Comparison of ENCODE assay signal across 12 cellular contexts in genomic region chr14:95489163-95489887, GRCh38. TPM values are rescaled to one million over a fixed set of nuclear protein-coding genes. Genes with fewer than 3 reads are reported as not detected.
A peak's percentile ranks its signal among the peaks of the same experiment; 100 is the strongest.
DNase-seq lines count a peak whose midpoint lies in the region; ATAC-seq and TF ChIP-seq lines count a peak whose summit lies in the region.
"Had no signal": no experiment of that assay in that cellular context is flagged by ENCODE, and none has a peak within 500 bp of the region (broad histone marks: within the 10 kb centered on the region; RNA-seq: fewer than 3 reads in every experiment).

No MANE protein-coding gene starts in this region.

- 53 to 78% (median 64%) methylated on average over 3 of the region's 3 CpGs for WGBS in heart left ventricle, 4 donors
- 39 to 52% methylated on average over 3 of the region's 3 CpGs for WGBS in esophagus, 2 donors

- peak overlapping the region in 1 of 10 donors; percentile 12 for H3K4me3 Mint-ChIP-seq in naive thymus-derived CD4-positive, alpha-beta T cell
- no peak overlapping the region for H3K4me3 Mint-ChIP-seq in activated naive CD4-positive, alpha-beta T cell treated with anti-CD3 and anti-CD28 coated beads, Interleukin-2, amount 10 ng/mL, durations not matched to agents 7 days and 5 days
- H3K4me3 Mint-ChIP-seq: activated naive CD8-positive, alpha-beta T cell treated with anti-CD3 and anti-CD28 coated beads for 36 hours had no signal

- peak overlapping the region in 5 of 9 donors; percentile 12 to 51 (median 40) for H3K27ac Mint-ChIP-seq in naive thymus-derived CD4-positive, alpha-beta T cell
- H3K27ac Mint-ChIP-seq in activated naive CD4-positive, alpha-beta T cell treated with anti-CD3 and anti-CD28 coated beads, Interleukin-2, amount 10 ng/mL, durations not matched to agents 7 days and 5 days: no peak overlapping the region
- H3K27ac Mint-ChIP-seq: activated naive CD8-positive, alpha-beta T cell treated with anti-CD3 and anti-CD28 coated beads for 36 hours had no signal

- H3K27me3 ChIP-seq in heart left ventricle (no peaks in the 10 kb centered on the region), esophagus (ENCODE audit: control insufficient read depth in 1 of 2, insufficient read depth in 2 of 2, low read length in 2 of 2) (no peaks in the 10 kb centered on the region), vagina (no peaks in the 10 kb centered on the region)
- no peaks in the 10 kb centered on the region for H3K27me3 ChIP-seq in naive thymus-derived CD4-positive, alpha-beta T cell (ENCODE audit: control insufficient read depth in 2 of 2, insufficient read depth in 2 of 2, low read length in 2 of 2)
- H3K27me3 ChIP-seq: SJSA1 had no signal

- peaks cover 0 to 48% (median 25%) of the 10 kb centered on the region in 12 donors for H3K4me1 ChIP-seq in heart left ventricle
- H3K4me1 ChIP-seq in esophagus (ENCODE audit: control insufficient read depth in 2 of 2, insufficient read depth in 2 of 2, low read length in 1 of 2): peaks cover 5 to 20% of the 10 kb centered on the region in 2 donors
- H3K4me1 ChIP-seq in naive thymus-derived CD4-positive, alpha-beta T cell (ENCODE audit: control insufficient read depth in 2 of 2, insufficient read depth in 2 of 2, low read length in 2 of 2): no peaks in the 10 kb centered on the region
- H3K4me1 ChIP-seq in vagina: peaks cover 58% of the 10 kb centered on the region
- H3K4me1 ChIP-seq: SJSA1 had no signal

- no peak for DNase-seq in heart left ventricle
- DNase-seq in cardiac septum (ENCODE audit: low spot score): no peak
- DNase-seq in naive thymus-derived CD4-positive, alpha-beta T cell: no peak
- no peak for DNase-seq in vagina (ENCODE audit: extremely low spot score in 2 of 2)
- DNase-seq in H4 (ENCODE audit: low spot score): no peak
- DNase-seq in middle frontal gyrus (ENCODE audit: extremely low spot score, low spot score): no peak
- no peak for DNase-seq in activated naive CD4-positive, alpha-beta T cell treated with anti-CD3 and anti-CD28 coated beads, Interleukin-2, amount 10 ng/mL, durations not matched to agents 7 days and 5 days
- DNase-seq: activated CD4-positive, alpha-beta T cell treated with anti-CD3 and anti-CD28 coated beads, Interleukin-2, amount 50 U/mL, for 1 hour; activated naive CD8-positive, alpha-beta T cell treated with anti-CD3 and anti-CD28 coated beads for 36 hours; MV-4-11 had no signal

- H3K36me3 ChIP-seq in heart left ventricle (peaks cover 0 to 8% (median 0%) of the 10 kb centered on the region in 9 donors), esophagus (ENCODE audit: control insufficient read depth in 2 of 2, insufficient read depth in 2 of 2, low read length in 1 of 2) (no peaks in the 10 kb centered on the region), vagina (no peaks in the 10 kb centered on the region)
- H3K36me3 ChIP-seq in naive thymus-derived CD4-positive, alpha-beta T cell (ENCODE audit: control insufficient read depth in 2 of 3, insufficient read depth in 3 of 3, low read length in 3 of 3): no peaks in the 10 kb centered on the region
- H3K36me3 ChIP-seq: SJSA1 had no signal

- POLR2A ChIA-PET in naive thymus-derived CD4-positive, alpha-beta T cell (lab: Charles Lee): interaction anchor here (0.6 kb wide), 1 partner anchor 28 kb away, joined by 6 read pairs; no protein-coding TSS in a partner anchor

- H3K9me3 Mint-ChIP-seq in naive thymus-derived CD4-positive, alpha-beta T cell: peaks cover 0 to 6% (median 0%) of the 10 kb centered on the region in 11 donors
- H3K9me3 Mint-ChIP-seq in activated naive CD4-positive, alpha-beta T cell treated with anti-CD3 and anti-CD28 coated beads, Interleukin-2, amount 10 ng/mL, durations not matched to agents 7 days and 5 days: peaks cover 7% of the 10 kb centered on the region

- intact Hi-C loops in heart left ventricle (cut with DNase I): no loop called here
- intact Hi-C loops in cardiac septum (cut with DNase I): no loop called here
- intact Hi-C loops in naive thymus-derived CD4-positive, alpha-beta T cell (cut with micrococcal nuclease): no loop called here
- intact Hi-C loops in vagina (cut with DNase I): no loop called here

- peaks cover 29 to 62% (median 46%) of the 10 kb centered on the region in 7 donors for H3K4me1 Mint-ChIP-seq in naive thymus-derived CD4-positive, alpha-beta T cell
- peaks cover 35% of the 10 kb centered on the region for H3K4me1 Mint-ChIP-seq in activated naive CD4-positive, alpha-beta T cell treated with anti-CD3 and anti-CD28 coated beads, Interleukin-2, amount 10 ng/mL, durations not matched to agents 7 days and 5 days

- H3K9me3 ChIP-seq in heart left ventricle (no peaks in the 10 kb centered on the region), esophagus (ENCODE audit: control insufficient read depth in 2 of 2, insufficient read depth in 1 of 2, low read depth in 1 of 2, low read length in 1 of 2) (no peaks in the 10 kb centered on the region), vagina (no peaks in the 10 kb centered on the region)
- no peaks in the 10 kb centered on the region for H3K9me3 ChIP-seq in naive thymus-derived CD4-positive, alpha-beta T cell (ENCODE audit: control insufficient read depth in 2 of 3, low read length in 3 of 3)
- H3K9me3 ChIP-seq: SJSA1 had no signal

- TF ChIP-seq CTCF in heart left ventricle (IDR thresholded peaks at IDR 0.05) (no peak), vagina (IDR thresholded peaks at IDR 0.05) (no peak)

- CTCF ChIA-PET in naive thymus-derived CD4-positive, alpha-beta T cell (lab: Charles Lee): interaction anchor here (1.7 kb wide), 1 partner anchor 47 kb away, joined by 5 read pairs; no protein-coding TSS in a partner anchor
- CTCF ChIA-PET in activated naive CD4-positive, alpha-beta T cell treated with anti-CD3 and anti-CD28 coated beads, Interleukin-2, amount 10 ng/mL, durations not matched to agents 7 days and 5 days (lab: Charles Lee): interaction anchor here (1.5 kb wide), 1 partner anchor 38 kb away, joined by 4 read pairs; no protein-coding TSS in a partner anchor

- no peak overlapping the region for H3K4me3 ChIP-seq in heart left ventricle
- no peak overlapping the region for H3K4me3 ChIP-seq in esophagus (ENCODE audit: low read depth in 1 of 2, low read length in 2 of 2)
- H3K4me3 ChIP-seq in naive thymus-derived CD4-positive, alpha-beta T cell (ENCODE audit: low read length): no peak overlapping the region
- no peak overlapping the region for H3K4me3 ChIP-seq in vagina
- H3K4me3 ChIP-seq: SJSA1 had no signal

- TF ChIP-seq POLR2A in heart left ventricle (IDR thresholded peaks at IDR 0.05): no peak
- TF ChIP-seq POLR2A in vagina (IDR thresholded peaks at IDR 0.05): no peak

- H3K27me3 Mint-ChIP-seq in naive thymus-derived CD4-positive, alpha-beta T cell: no peaks in the 10 kb centered on the region
- H3K27me3 Mint-ChIP-seq in activated naive CD4-positive, alpha-beta T cell treated with anti-CD3 and anti-CD28 coated beads, Interleukin-2, amount 10 ng/mL, durations not matched to agents 7 days and 5 days: no peaks in the 10 kb centered on the region
- H3K27me3 Mint-ChIP-seq: activated naive CD8-positive, alpha-beta T cell treated with anti-CD3 and anti-CD28 coated beads for 36 hours had no signal

- H3K27ac ChIP-seq in heart left ventricle: peak overlapping the region in 8 of 12 donors; percentile 13 to 57 (median 18)
- peak overlapping the region; percentile 33 to 72 for H3K27ac ChIP-seq in esophagus (ENCODE audit: low read depth in 2 of 2, low read length in 1 of 2)
- H3K27ac ChIP-seq in naive thymus-derived CD4-positive, alpha-beta T cell (ENCODE audit: low read depth, low read length): no peak overlapping the region
- H3K27ac ChIP-seq in vagina: peak overlapping the region; percentile 77
- H3K27ac ChIP-seq: SJSA1 had no signal

- H3K36me3 Mint-ChIP-seq in naive thymus-derived CD4-positive, alpha-beta T cell: peaks cover 0 to 25% (median 6%) of the 10 kb centered on the region in 5 donors
- H3K36me3 Mint-ChIP-seq in activated naive CD4-positive, alpha-beta T cell treated with anti-CD3 and anti-CD28 coated beads, Interleukin-2, amount 10 ng/mL, durations not matched to agents 7 days and 5 days: peaks cover 41% of the 10 kb centered on the region

- peak in 1 of 4 donors; percentile 17 for ATAC-seq in heart left ventricle
- ATAC-seq in naive thymus-derived CD4-positive, alpha-beta T cell: no peak

RNA-seq across cellular contexts. Expression of gene SYNE3, which starts 27.1 kb away (rescaled TPM):
- total RNA-seq in heart left ventricle (10 to 100 TPM in 5 of 9 donors, 1 to 10 TPM in 4; 6.2 to 16.9 (median 10.3) TPM), cardiac septum (12.4 TPM), vagina (27.0 TPM)
- polyA plus RNA-seq in heart left ventricle (1 to 10 TPM; 3.1 to 3.9 TPM), esophagus (under 1 TPM; 0.48 to 0.73 TPM)
- total RNA-seq in naive thymus-derived CD4-positive, alpha-beta T cell: 10 to 100 TPM; 46.7 to 83.9 (median 52.5) TPM
- polyA plus RNA-seq in naive thymus-derived CD4-positive, alpha-beta T cell: 1 to 10 TPM; 6.8 to 7.0 TPM
- total RNA-seq in H4 (2014; rRNA removed; shearing (Covaris generic)): 0.75 and 1.4 TPM in 2 replicates

RNA-seq across cellular contexts. Expression of gene GLRX5, which starts 45.5 kb away (rescaled TPM):
- total RNA-seq in heart left ventricle (100 to 1,000 TPM in 1 of 9 donors, 10 to 100 TPM in 8; 60.8 to 113 (median 78.5) TPM), cardiac septum (61.8 TPM), vagina (20.4 TPM)
- polyA plus RNA-seq in heart left ventricle (10 to 100 TPM; 64.4 to 98.3 TPM), esophagus (10 to 100 TPM; 24.2 to 28.3 TPM)
- 10 to 100 TPM; 12.3 to 31.6 (median 19.8) TPM for total RNA-seq in naive thymus-derived CD4-positive, alpha-beta T cell
- 10 to 100 TPM; 55.2 to 56.9 TPM for polyA plus RNA-seq in naive thymus-derived CD4-positive, alpha-beta T cell
- 74.4 and 79.7 TPM in 2 replicates for total RNA-seq in H4 (2014; rRNA removed; shearing (Covaris generic))
